Comparison of ENCODE assay signal across 8 cellular contexts in the genomic region with DNA sequence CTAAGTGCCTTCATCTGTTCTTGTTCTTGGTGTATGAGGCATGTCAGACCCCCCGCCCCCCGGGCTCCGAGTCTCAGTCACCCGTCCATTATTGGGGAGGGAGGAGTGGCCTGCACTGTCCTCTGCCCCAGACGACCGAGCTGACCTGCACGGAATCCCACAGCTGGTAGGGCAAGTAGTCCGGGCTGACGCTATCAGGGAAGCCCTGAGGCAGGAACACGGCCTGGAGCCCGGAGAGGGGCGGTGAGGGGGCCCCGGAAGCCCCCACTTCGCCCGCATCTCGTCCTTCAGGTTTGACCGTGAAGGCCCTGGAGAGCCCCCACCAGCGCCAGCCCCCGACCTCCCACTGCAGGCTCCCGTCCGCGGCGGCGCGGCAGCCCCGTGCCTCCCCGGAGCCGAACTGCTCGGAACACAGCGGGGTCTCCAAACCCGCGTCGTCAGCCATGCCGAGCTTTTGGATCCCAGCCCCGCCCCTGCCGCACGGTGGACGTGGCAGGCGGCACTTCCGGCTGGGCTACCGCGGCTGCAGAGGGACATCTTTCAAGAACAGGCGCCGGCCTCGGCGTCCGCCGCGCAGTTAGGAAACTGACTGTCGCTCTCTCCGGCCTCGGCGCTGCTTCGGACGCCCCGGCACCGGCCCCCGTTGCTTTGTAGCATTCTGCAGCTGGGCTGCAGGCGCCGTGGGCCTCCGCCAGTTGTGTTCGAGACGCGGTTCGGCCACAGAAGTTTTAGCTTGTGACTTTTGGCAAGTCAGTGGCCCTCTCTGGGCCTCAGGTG. TPM values are rescaled to one million over a fixed set of nuclear protein-coding genes. Genes with fewer than 3 reads are reported as not detected.
DNase-seq lines count a peak whose midpoint lies in the region; ATAC-seq, FAIRE-seq and TF ChIP-seq lines count a peak whose summit lies in the region.

A gene (minus strand): TSS at position 463 of the 777 bp plus-strand sequence. CDS start 18 bp downstream, at position 445.

- peaks cover 3% of the 10 kb centered on the region; the same call in 1 of the 2 replicates for H3K36me3 ChIP-seq in ACC112 (ENCODE audit: insufficient read depth, low read length)
- H3K36me3 ChIP-seq in bronchial epithelial cell (ENCODE audit: control insufficient read depth, insufficient read depth, low read length) = peaks cover 1% of the 10 kb centered on the region
- H3K36me3 ChIP-seq in spleen = peaks cover 0 to 16% (median 0%) of the 10 kb centered on the region in 6 donors

- H3K27ac Mint-ChIP-seq in WTC11 = peak within 1 kb of the TSS; percentile 87

- TF ChIP-seq CTCF in WTC11 (IDR thresholded peaks at IDR 0.05) = no peak
- no peak for TF ChIP-seq CTCF in bronchial epithelial cell (IDR thresholded peaks at IDR 0.05; ENCODE audit: insufficient read depth, low read length, severe bottlenecking)
- no peak for TF ChIP-seq CTCF in spleen (IDR thresholded peaks at IDR 0.05 in 8 of 11, conservative IDR thresholded peaks at IDR 0.05 in 3 of 11)

- H3K4me1 ChIP-seq in ACC112 (ENCODE audit: control insufficient read depth, insufficient read depth, low read length, unreplicated experiment) = peaks cover 20% of the 10 kb centered on the region
- H3K4me1 ChIP-seq in spleen = peaks cover 22 to 69% (median 57%) of the 10 kb centered on the region in 6 donors

- H2AFZ ChIP-seq in ACC112 (ENCODE audit: low read length, unreplicated experiment) = peak within 1 kb of the TSS; percentile 70

- H3K27me3 Mint-ChIP-seq in WTC11 (ENCODE audit: low read depth) = peaks cover 6% of the 10 kb centered on the region

- peak in 2 of 3 donors; percentile 56 to 63 for TF ChIP-seq POLR2A in spleen (IDR thresholded peaks at IDR 0.05)

- peak within 1 kb of the TSS; percentile 79 for H3K4me3 ChIP-seq in ACC112 (ENCODE audit: low read depth, low read length)
- peak within 1 kb of the TSS; percentile 94 for H3K4me3 ChIP-seq in bronchial epithelial cell (ENCODE audit: low read depth, low read length)
- H3K4me3 ChIP-seq in spleen = peak within 1 kb of the TSS; percentile 86 to 98 (median 94)

- no peaks in the 10 kb centered on the region for H3K9me3 ChIP-seq in spleen

- peaks cover 19% of the 10 kb centered on the region for H3K79me2 ChIP-seq in ACC112 (ENCODE audit: control insufficient read depth, insufficient read depth, low read length, unreplicated experiment)

- ATAC-seq in GM18858 (IDR thresholded peaks at IDR 0.05; ENCODE audit: unreplicated experiment) (peak; percentile 79), HG03066 (IDR thresholded peaks at IDR 0.05; ENCODE audit: low read depth, unreplicated experiment) (peak; percentile 82), WTC11 (peak; percentile 91)

- peak; percentile 85 for DNase-seq in NCI-H2171 (lab: John Stamatoyannopoulos, UW)
- DNase-seq in WTC11 (ENCODE audit: low spot score) = peak; percentile 91
- DNase-seq in bronchial epithelial cell (ENCODE audit: low read depth) = peak; percentile 66
- peak; percentile 90 for DNase-seq in inferior parietal cortex (ENCODE audit: extremely low spot score)
- peak; percentile 98 for DNase-seq in spleen

- FAIRE-seq in bronchial epithelial cell (lab: Jason Lieb, UNC) = no peak

- H3K27me3 ChIP-seq in ACC112 (ENCODE audit: insufficient read depth, low read length) (no peaks in the 10 kb centered on the region), bronchial epithelial cell (ENCODE audit: control insufficient read depth, insufficient read depth, low read length) (no peaks in the 10 kb centered on the region), spleen (replicated peaks in 1 of 7) (no peaks in the 10 kb centered on the region)

- no peaks in the 10 kb centered on the region for H3K36me3 Mint-ChIP-seq in WTC11

- H3K9me3 Mint-ChIP-seq in WTC11 = 0 out of 2 replicates have a peak, but pooled peaks cover 4% of the 10 kb centered on the region

- POLR2A ChIA-PET in WTC11 (lab: Charles Lee) = interaction anchor here (0.7 to 1.0 kb wide), 4 partner anchors 16 to 205 kb away, joined by 3 to 7 read pairs (median 6); a partner anchor contains a TSS

- intact Hi-C loops in spleen (cut with DNase I; ENCODE audit: low total_unique reads) = no loop called here

- peaks cover 18% of the 10 kb centered on the region for H3K4me1 Mint-ChIP-seq in WTC11

- peak within 1 kb of the TSS; percentile 92 for H3K4me3 Mint-ChIP-seq in WTC11

- 0 to 1% (median 0%) methylated on average over 14 to 65 of the region's 65 CpGs for WGBS in spleen, 5 donors

- CTCF ChIA-PET in WTC11 (lab: Charles Lee) = interaction anchor here (0.6 to 1.7 kb wide), 7 partner anchors 20 to 386 kb away, joined by 3 to 9 read pairs (median 4); no protein-coding TSS in a partner anchor

- H3K27ac ChIP-seq in ACC112 (ENCODE audit: low read depth, low read length) (peak within 1 kb of the TSS; percentile 49), spleen (peak within 1 kb of the TSS; percentile 91 to 96 (median 93))

TF ChIP-seq in WTC11, 78 proteins besides CTCF, POLR2A, EP300 and RAD21 (continues in another document):
- TF ChIP-seq SP1 (CRISPR knock-in tag; conservative IDR thresholded peaks at IDR 0.05) (peak; percentile 87), ZNF121 (CRISPR knock-in tag; IDR thresholded peaks at IDR 0.05) (no peak), FOXP1 (CRISPR knock-in tag; IDR thresholded peaks at IDR 0.05; ENCODE audit: borderline replicate concordance) (peak; percentile 85), TCF7 (CRISPR knock-in tag; IDR thresholded peaks at IDR 0.05; ENCODE audit: low read depth) (no peak), JUN (CRISPR knock-in tag; IDR thresholded peaks at IDR 0.05) (peak; percentile 3), FOXK1 (CRISPR knock-in tag; IDR thresholded peaks at IDR 0.05) (peak; percentile 89), ZBTB21 (CRISPR knock-in tag; IDR thresholded peaks at IDR 0.05; ENCODE audit: borderline replicate concordance) (no peak), GRHL2 (CRISPR knock-in tag; IDR thresholded peaks at IDR 0.05; ENCODE audit: insufficient replicate concordance, severe bottlenecking) (no peak), NR3C1 (CRISPR knock-in tag; conservative IDR thresholded peaks at IDR 0.05; ENCODE audit: low read depth) (no peak), MYBL2 (CRISPR knock-in tag; IDR thresholded peaks at IDR 0.05) (0 out of 2 replicates have a peak, but pooled peaks have one; percentile 45)
- TF ChIP-seq, protein P1, sequence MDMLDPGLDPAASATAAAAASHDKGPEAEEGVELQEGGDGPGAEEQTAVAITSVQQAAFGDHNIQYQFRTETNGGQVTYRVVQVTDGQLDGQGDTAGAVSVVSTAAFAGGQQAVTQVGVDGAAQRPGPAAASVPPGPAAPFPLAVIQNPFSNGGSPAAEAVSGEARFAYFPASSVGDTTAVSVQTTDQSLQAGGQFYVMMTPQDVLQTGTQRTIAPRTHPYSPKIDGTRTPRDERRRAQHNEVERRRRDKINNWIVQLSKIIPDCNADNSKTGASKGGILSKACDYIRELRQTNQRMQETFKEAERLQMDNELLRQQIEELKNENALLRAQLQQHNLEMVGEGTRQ (CRISPR knock-in tag; IDR thresholded peaks at IDR 0.05) = no peak
- TF ChIP-seq, protein P2, sequence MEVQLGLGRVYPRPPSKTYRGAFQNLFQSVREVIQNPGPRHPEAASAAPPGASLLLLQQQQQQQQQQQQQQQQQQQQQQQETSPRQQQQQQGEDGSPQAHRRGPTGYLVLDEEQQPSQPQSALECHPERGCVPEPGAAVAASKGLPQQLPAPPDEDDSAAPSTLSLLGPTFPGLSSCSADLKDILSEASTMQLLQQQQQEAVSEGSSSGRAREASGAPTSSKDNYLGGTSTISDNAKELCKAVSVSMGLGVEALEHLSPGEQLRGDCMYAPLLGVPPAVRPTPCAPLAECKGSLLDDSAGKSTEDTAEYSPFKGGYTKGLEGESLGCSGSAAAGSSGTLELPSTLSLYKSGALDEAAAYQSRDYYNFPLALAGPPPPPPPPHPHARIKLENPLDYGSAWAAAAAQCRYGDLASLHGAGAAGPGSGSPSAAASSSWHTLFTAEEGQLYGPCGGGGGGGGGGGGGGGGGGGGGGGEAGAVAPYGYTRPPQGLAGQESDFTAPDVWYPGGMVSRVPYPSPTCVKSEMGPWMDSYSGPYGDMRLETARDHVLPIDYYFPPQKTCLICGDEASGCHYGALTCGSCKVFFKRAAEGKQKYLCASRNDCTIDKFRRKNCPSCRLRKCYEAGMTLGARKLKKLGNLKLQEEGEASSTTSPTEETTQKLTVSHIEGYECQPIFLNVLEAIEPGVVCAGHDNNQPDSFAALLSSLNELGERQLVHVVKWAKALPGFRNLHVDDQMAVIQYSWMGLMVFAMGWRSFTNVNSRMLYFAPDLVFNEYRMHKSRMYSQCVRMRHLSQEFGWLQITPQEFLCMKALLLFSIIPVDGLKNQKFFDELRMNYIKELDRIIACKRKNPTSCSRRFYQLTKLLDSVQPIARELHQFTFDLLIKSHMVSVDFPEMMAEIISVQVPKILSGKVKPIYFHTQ (CRISPR knock-in tag; IDR thresholded peaks at IDR 0.05) = no peak
- TF ChIP-seq, protein P3, sequence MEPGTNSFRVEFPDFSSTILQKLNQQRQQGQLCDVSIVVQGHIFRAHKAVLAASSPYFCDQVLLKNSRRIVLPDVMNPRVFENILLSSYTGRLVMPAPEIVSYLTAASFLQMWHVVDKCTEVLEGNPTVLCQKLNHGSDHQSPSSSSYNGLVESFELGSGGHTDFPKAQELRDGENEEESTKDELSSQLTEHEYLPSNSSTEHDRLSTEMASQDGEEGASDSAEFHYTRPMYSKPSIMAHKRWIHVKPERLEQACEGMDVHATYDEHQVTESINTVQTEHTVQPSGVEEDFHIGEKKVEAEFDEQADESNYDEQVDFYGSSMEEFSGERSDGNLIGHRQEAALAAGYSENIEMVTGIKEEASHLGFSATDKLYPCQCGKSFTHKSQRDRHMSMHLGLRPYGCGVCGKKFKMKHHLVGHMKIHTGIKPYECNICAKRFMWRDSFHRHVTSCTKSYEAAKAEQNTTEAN (CRISPR knock-in tag; IDR thresholded peaks at IDR 0.05) = peak; percentile 64; the same call in 1 of the 2 replicates

RNA-seq across cellular contexts. Expression of the gene that starts here (rescaled TPM):
- total RNA-seq in WTC11 (2021) (35.9 to 41.8 TPM (median 39.4 TPM) in 3 replicates), bronchial epithelial cell (26.9 TPM in 2 replicates), spleen (10 to 100 TPM; 43.1 to 73.3 (median 51.4) TPM)
- 10 to 100 TPM; 36.6 to 64.8 (median 42.6) TPM for polyA plus RNA-seq in spleen

Comparison
In these comparisons a context has a peak if more than half of its experiments do, and no peak if none do; other contexts are left out.
1. Peak in every context shown above with its lines: DNase-seq, ATAC-seq, H3K4me3 ChIP-seq and H3K27ac ChIP-seq.